1 cellular context compared by ENCODE assay signal in genomic region chr15:59519329-59519728, GRCh38.
TF ChIP-seq lines count a peak whose summit lies in the region.

No MANE protein-coding gene starts in this region.

TF ChIP-seq in HEK293, 187 proteins besides CTCF, POLR2A, EP300 and RAD21 (continued from another document):
- no peak for TF ChIP-seq ZBTB11 (tag by site-specific recombination; conservative IDR thresholded peaks at IDR 0.05; ENCODE audit: low read depth)
- peak; percentile 57 for TF ChIP-seq ZNF366 (tag by site-specific recombination; conservative IDR thresholded peaks at IDR 0.05)
